1 cellular context compared by ENCODE assay signal in the genomic region with DNA sequence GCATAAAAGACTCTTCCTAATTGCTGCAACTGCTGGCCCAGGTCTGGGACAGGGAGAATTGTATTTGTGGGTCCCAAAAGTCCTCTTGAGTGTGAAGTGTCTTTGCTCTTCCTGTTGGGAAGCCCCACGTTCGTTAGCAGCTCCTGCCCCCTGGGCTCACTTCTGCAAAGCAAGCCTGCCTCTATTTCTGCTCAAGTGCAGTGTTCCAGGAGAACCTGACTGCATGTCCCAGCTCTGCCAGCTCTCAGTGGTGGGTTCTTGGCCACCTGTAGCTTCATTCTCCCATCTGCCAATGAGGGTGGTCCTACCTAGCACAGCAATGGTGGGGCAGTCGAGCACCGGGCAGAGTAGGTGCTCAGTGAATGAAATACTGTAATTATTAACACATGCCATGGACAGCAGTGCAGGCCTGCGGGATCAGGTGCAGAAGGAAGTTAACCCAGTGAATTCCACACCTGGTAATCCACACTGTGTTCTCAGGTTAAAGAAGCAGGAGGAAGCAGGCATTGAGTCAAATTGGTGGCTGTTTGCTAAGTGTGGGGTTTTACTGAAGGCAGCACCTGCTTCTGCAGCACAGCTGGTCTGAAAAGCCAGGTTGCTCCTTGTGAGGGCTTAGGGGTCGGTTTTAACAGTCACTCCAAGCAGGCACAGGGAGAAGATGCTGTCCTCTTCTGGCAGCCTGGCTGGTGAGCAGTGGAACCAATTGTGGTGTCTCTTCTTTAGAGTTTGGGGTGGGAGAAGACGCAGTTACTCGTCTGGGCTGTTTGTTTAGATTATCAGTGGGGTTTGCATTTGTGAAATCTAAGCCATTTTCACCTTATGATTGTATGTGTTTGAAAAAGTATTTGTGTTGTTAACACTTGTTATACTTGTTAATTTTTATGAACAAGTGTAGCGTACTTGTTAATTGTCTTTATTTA.
TF ChIP-seq lines count a peak whose summit lies in the region.

No MANE protein-coding gene starts in this region.

TF ChIP-seq in HepG2, 621 proteins besides CTCF, POLR2A, EP300 and RAD21:
- TF ChIP-seq ELF1 (CRISPR knock-in tag; IDR thresholded peaks at IDR 0.05): no peak
- TF ChIP-seq ZNF580 (CRISPR knock-in tag; IDR thresholded peaks at IDR 0.05; ENCODE audit: borderline replicate concordance, low read depth): no peak
- TF ChIP-seq ZNF24 (IDR thresholded peaks at IDR 0.05): no peak
- TF ChIP-seq POGZ (CRISPR knock-in tag; IDR thresholded peaks at IDR 0.05): no peak
- no peak for TF ChIP-seq ZNF577 (CRISPR knock-in tag; IDR thresholded peaks at IDR 0.05; ENCODE audit: borderline replicate concordance, low read depth)
- TF ChIP-seq ZNF720 (CRISPR knock-in tag; IDR thresholded peaks at IDR 0.05): no peak
- TF ChIP-seq ZNF230 (CRISPR knock-in tag; IDR thresholded peaks at IDR 0.05): no peak
- no peak for TF ChIP-seq E2F2 (CRISPR knock-in tag; IDR thresholded peaks at IDR 0.05; ENCODE audit: borderline replicate concordance)
- TF ChIP-seq EHMT2 (IDR thresholded peaks at IDR 0.05; ENCODE audit: borderline replicate concordance, low read depth, low read length): no peak
- TF ChIP-seq CSRNP1 (CRISPR knock-in tag; IDR thresholded peaks at IDR 0.05): no peak
- TF ChIP-seq RXRB (CRISPR knock-in tag; IDR thresholded peaks at IDR 0.05; ENCODE audit: borderline replicate concordance): no peak
- no peak for TF ChIP-seq FOXM1 (CRISPR knock-in tag; IDR thresholded peaks at IDR 0.05)
- TF ChIP-seq, protein P1, sequence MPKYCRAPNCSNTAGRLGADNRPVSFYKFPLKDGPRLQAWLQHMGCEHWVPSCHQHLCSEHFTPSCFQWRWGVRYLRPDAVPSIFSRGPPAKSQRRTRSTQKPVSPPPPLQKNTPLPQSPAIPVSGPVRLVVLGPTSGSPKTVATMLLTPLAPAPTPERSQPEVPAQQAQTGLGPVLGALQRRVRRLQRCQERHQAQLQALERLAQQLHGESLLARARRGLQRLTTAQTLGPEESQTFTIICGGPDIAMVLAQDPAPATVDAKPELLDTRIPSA (CRISPR knock-in tag; IDR thresholded peaks at IDR 0.05; ENCODE audit: borderline replicate concordance): no peak
